Comparison of ENCODE assay signal across 25 cellular contexts in genomic region chr15:67359431-67360082, GRCh38.
DNase-seq lines count a peak whose midpoint lies in the region; ATAC-seq, FAIRE-seq and TF ChIP-seq lines count a peak whose summit lies in the region.
"Had no signal": no experiment of that assay in that cellular context is flagged by ENCODE, and none has a peak within 500 bp of the region (broad histone marks: within the 10 kb centered on the region; RNA-seq: fewer than 3 reads in every experiment).

No MANE protein-coding gene starts in this region.

- DNase-seq in DMS79 treated with DMSO at 0.1 percent for 48 hours (lab: John Stamatoyannopoulos, UW), result peak; percentile 2
- no peak for DNase-seq in DMS79 (lab: John Stamatoyannopoulos, UW)
- peak; percentile 14 for DNase-seq in NCI-H2227 treated with DMSO at 0.1 percent for 48 hours (lab: John Stamatoyannopoulos, UW)
- no peak for DNase-seq in glutamatergic neuron
- DNase-seq in pancreas, result peak in 3 of 6 donors; percentile 15 to 16 (median 15)
- DNase-seq in SKM-1 treated with dmso at 0.1 percent for 144 hours (lab: John Stamatoyannopoulos, UW; ENCODE audit: unreplicated experiment), result no peak
- DNase-seq in activated CD4-positive, CD25-positive, alpha-beta regulatory T cell (lab: John Stamatoyannopoulos, UW), result no peak
- DNase-seq: activated CD4-positive, alpha-beta memory T cell treated with anti-CD3 and anti-CD28 coated beads, Interleukin-2, amount 10 ng/mL, durations not matched to agents 7 days and 5 days; activated effector memory CD4-positive, alpha-beta T cell treated with anti-CD3 and anti-CD28 coated beads, Interleukin-2, amount 50 U/mL, for 16 hours; activated naive CD8-positive, alpha-beta T cell treated with anti-CD3 and anti-CD28 coated beads, Interleukin-2, amount 50 U/mL, for 24 hours; activated T-cell treated with anti-CD3 and anti-CD28 coated beads for 4 hours; effector memory CD8-positive, alpha-beta T cell; esophagus squamous epithelium; gastrocnemius medialis; GOT3; Kasumi-1; Peyer's patch; stimulated activated CD4-positive, alpha-beta T cell treated with anti-CD3 and anti-CD28 coated beads, Interleukin-4, amount 100 ng/mL, for 1 hour; stimulated activated naive CD8-positive, alpha-beta T cell treated with anti-CD3 and anti-CD28 coated beads, Interleukin-15, Interleukin-2, amounts not matched to agents 100 U/mL and 50 U/mL, for 24 hours; thyroid gland had no signal

- no peaks in the 10 kb centered on the region for H3K36me3 Mint-ChIP-seq in glutamatergic neuron (ENCODE audit: unreplicated experiment)

- 13 to 14% methylated on average over 8 of the region's 8 CpGs for WGBS in pancreas, 2 donors

- peaks cover 39% of the 10 kb centered on the region for H3K4me1 Mint-ChIP-seq in glutamatergic neuron (ENCODE audit: low read depth, unreplicated experiment)
- H3K4me1 Mint-ChIP-seq: activated CD4-positive, alpha-beta memory T cell treated with anti-CD3 and anti-CD28 coated beads, Interleukin-2, amount 10 ng/mL, durations not matched to agents 7 days and 5 days; activated naive CD8-positive, alpha-beta T cell treated with anti-CD3 and anti-CD28 coated beads, Interleukin-2, amount 50 U/mL, for 24 hours had no signal

- ATAC-seq in pancreas (peak; percentile 18 to 49 (median 42)), GM18505 (IDR thresholded peaks at IDR 0.05; ENCODE audit: unreplicated experiment) (no peak)
- ATAC-seq: activated naive CD8-positive, alpha-beta T cell treated with anti-CD3 and anti-CD28 coated beads, Interleukin-2, amount 50 U/mL, for 24 hours; effector memory CD8-positive, alpha-beta T cell; gastrocnemius medialis; stimulated activated naive CD8-positive, alpha-beta T cell treated with anti-CD3 and anti-CD28 coated beads, Interleukin-15, Interleukin-2, amounts not matched to agents 100 U/mL and 50 U/mL, for 24 hours had no signal

- TF ChIP-seq POLR2A in GM18505 (IDR thresholded peaks at IDR 0.05; ENCODE audit: borderline replicate concordance, extremely low read depth, insufficient read depth, insufficient read length), result no peak

- peaks cover 5 to 21% (median 15%) of the 10 kb centered on the region in 3 donors for H3K4me1 ChIP-seq in pancreas
- H3K4me1 ChIP-seq: esophagus squamous epithelium, gastrocnemius medialis, Peyer's patch, thyroid gland had no signal

- H3K27ac Mint-ChIP-seq in glutamatergic neuron (ENCODE audit: unreplicated experiment), result peak overlapping the region; percentile 90
- H3K27ac Mint-ChIP-seq: activated CD4-positive, alpha-beta memory T cell treated with anti-CD3 and anti-CD28 coated beads, Interleukin-2, amount 10 ng/mL, durations not matched to agents 7 days and 5 days; activated naive CD8-positive, alpha-beta T cell treated with anti-CD3 and anti-CD28 coated beads, Interleukin-2, amount 50 U/mL, for 24 hours; effector memory CD8-positive, alpha-beta T cell had no signal

- H3K27me3 Mint-ChIP-seq in glutamatergic neuron (ENCODE audit: unreplicated experiment), result no peaks in the 10 kb centered on the region
- H3K27me3 Mint-ChIP-seq: activated CD4-positive, alpha-beta memory T cell treated with anti-CD3 and anti-CD28 coated beads, Interleukin-2, amount 10 ng/mL, durations not matched to agents 7 days and 5 days; activated naive CD8-positive, alpha-beta T cell treated with anti-CD3 and anti-CD28 coated beads, Interleukin-2, amount 50 U/mL, for 24 hours; effector memory CD8-positive, alpha-beta T cell had no signal

- no peaks in the 10 kb centered on the region for H3K27me3 ChIP-seq in pancreas
- H3K27me3 ChIP-seq: esophagus squamous epithelium, gastrocnemius medialis, Peyer's patch, SJCRH30, thyroid gland had no signal

- H3K4me3 Mint-ChIP-seq in glutamatergic neuron (ENCODE audit: unreplicated experiment), result peak overlapping the region; percentile 70
- H3K4me3 Mint-ChIP-seq: activated CD4-positive, alpha-beta memory T cell treated with anti-CD3 and anti-CD28 coated beads, Interleukin-2, amount 10 ng/mL, durations not matched to agents 7 days and 5 days; activated naive CD8-positive, alpha-beta T cell treated with anti-CD3 and anti-CD28 coated beads, Interleukin-2, amount 50 U/mL, for 24 hours; effector memory CD8-positive, alpha-beta T cell had no signal

- no peak overlapping the region for H3K4me3 ChIP-seq in pancreas
- H3K4me3 ChIP-seq: esophagus squamous epithelium, gastrocnemius medialis, lung, Peyer's patch, SJCRH30, thyroid gland had no signal

- no peak for FAIRE-seq in pancreas (lab: Jason Lieb, UNC)
- FAIRE-seq: HTR-8/SVneo, islet of Langerhans had no signal

- peaks cover 2% of the 10 kb centered on the region for H3K9me3 Mint-ChIP-seq in glutamatergic neuron (ENCODE audit: unreplicated experiment)
- H3K9me3 Mint-ChIP-seq: activated CD4-positive, alpha-beta memory T cell treated with anti-CD3 and anti-CD28 coated beads, Interleukin-2, amount 10 ng/mL, durations not matched to agents 7 days and 5 days; activated naive CD8-positive, alpha-beta T cell treated with anti-CD3 and anti-CD28 coated beads, Interleukin-2, amount 50 U/mL, for 24 hours; effector memory CD8-positive, alpha-beta T cell had no signal

- no peak for TF ChIP-seq CTCF in glutamatergic neuron (IDR thresholded peaks at IDR 0.05; ENCODE audit: partially characterized antibody, unreplicated experiment)
- TF ChIP-seq CTCF in pancreas (IDR thresholded peaks at IDR 0.05), result no peak

- no peaks in the 10 kb centered on the region for H3K36me3 ChIP-seq in pancreas
- H3K36me3 ChIP-seq: esophagus squamous epithelium, gastrocnemius medialis, Peyer's patch, SJCRH30, thyroid gland had no signal

- peak overlapping the region; percentile 68 to 87 (median 82) for H3K27ac ChIP-seq in pancreas
- H3K27ac ChIP-seq: esophagus squamous epithelium, gastrocnemius medialis, Peyer's patch, thyroid gland had no signal

- no peaks in the 10 kb centered on the region for H3K9me3 ChIP-seq in pancreas
- H3K9me3 ChIP-seq: esophagus squamous epithelium, gastrocnemius medialis, Peyer's patch, SJCRH30, thyroid gland had no signal

- intact Hi-C loops in pancreas (cut with DNase I), result no loop called here

Comparison
In these comparisons a context has a peak if more than half of its experiments do, and no peak if none do; other contexts are left out.
1. DNase-seq: peak in DMS79 treated with DMSO at 0.1 percent for 48 hours (single experiment) and NCI-H2227 treated with DMSO at 0.1 percent for 48 hours (single experiment); none in DMS79 (single experiment), glutamatergic neuron (single experiment), SKM-1 treated with dmso at 0.1 percent for 144 hours (single experiment) and activated CD4-positive, CD25-positive, alpha-beta regulatory T cell (0 of 4).